Comparison of ENCODE assay signal across 14 cellular contexts in genomic region chr21:37800122-37800455, GRCh38.
"Had no signal": no experiment of that assay in that cellular context is flagged by ENCODE, and none has a peak within 500 bp of the region (broad histone marks: within the 10 kb centered on the region; RNA-seq: fewer than 3 reads in every experiment).

No MANE protein-coding gene starts in this region.

- H3K36me3 ChIP-seq: heart right ventricle, right atrium auricular region had no signal

- DNase-seq: activated CD4-positive, alpha-beta T cell treated with anti-CD3 and anti-CD28 coated beads for 1 hour; activated CD4-positive, alpha-beta T cell treated with anti-CD3 and anti-CD28 coated beads, Interleukin-2, amount 50 U/mL, for 48 hours; amniotic stem cell; body of pancreas; central memory CD4-positive, alpha-beta T cell; effector CD4-positive, alpha-beta T cell; heart right ventricle; islet precursor cell; naive thymus-derived CD8-positive, alpha-beta T cell; stimulated activated naive CD8-positive, alpha-beta T cell treated with anti-CD3 and anti-CD28 coated beads, Interleukin-15, amount 100 ng/mL, for 72 hours; SW 1271 had no signal

- ATAC-seq: body of pancreas; heart right ventricle; left lobe of liver; naive thymus-derived CD8-positive, alpha-beta T cell; stimulated activated naive CD8-positive, alpha-beta T cell treated with anti-CD3 and anti-CD28 coated beads, Interleukin-15, amount 100 ng/mL, for 72 hours had no signal

- H3K27me3 ChIP-seq: body of pancreas, right atrium auricular region had no signal

- H3K4me3 ChIP-seq: body of pancreas, coronary artery, heart right ventricle, right atrium auricular region had no signal

- H3K4me1 ChIP-seq: body of pancreas, heart right ventricle, right atrium auricular region had no signal

- H3K27ac ChIP-seq: body of pancreas, coronary artery, heart right ventricle, right atrium auricular region had no signal

- H3K9me3 ChIP-seq: body of pancreas had no signal
